In genomic region chr17:39684369-39685043, GRCh38 we compare ENCODE assay signal across 1 cellular context.
TF ChIP-seq lines count a peak whose summit lies in the region.

No MANE protein-coding gene starts in this region.

TF ChIP-seq in HepG2, 621 proteins besides CTCF, POLR2A, EP300 and RAD21:
- TF ChIP-seq CREM (IDR thresholded peaks at IDR 0.05) (no peak), CREM (CRISPR knock-in tag; IDR thresholded peaks at IDR 0.05) (no peak), ZNF710 (CRISPR knock-in tag; IDR thresholded peaks at IDR 0.05; ENCODE audit: borderline replicate concordance) (no peak), JUNB (CRISPR knock-in tag; IDR thresholded peaks at IDR 0.05; ENCODE audit: borderline replicate concordance) (no peak), TFAP4 (IDR thresholded peaks at IDR 0.05; ENCODE audit: borderline replicate concordance, low read depth) (no peak), ZMAT5 (CRISPR knock-in tag; IDR thresholded peaks at IDR 0.05; ENCODE audit: borderline replicate concordance, low read depth) (no peak), ZNF446 (CRISPR knock-in tag; IDR thresholded peaks at IDR 0.05) (no peak), ZNF143 (CRISPR knock-in tag; IDR thresholded peaks at IDR 0.05) (no peak), SRSF9 (IDR thresholded peaks at IDR 0.05; ENCODE audit: borderline replicate concordance, insufficient read depth, low read depth, low read length, poor library complexity, severe bottlenecking) (no peak), NFE2 (CRISPR knock-in tag; IDR thresholded peaks at IDR 0.05) (no peak), HNF1A (IDR thresholded peaks at IDR 0.05; ENCODE audit: low read depth) (no peak), HNF1A (CRISPR knock-in tag; IDR thresholded peaks at IDR 0.05; ENCODE audit: borderline replicate concordance) (no peak), PBX2 (CRISPR knock-in tag; IDR thresholded peaks at IDR 0.05) (no peak)
